In genomic region chr6:56730663-56731529, GRCh38 we compare ENCODE assay signal across 11 cellular contexts.
A peak's percentile ranks its signal among the peaks of the same experiment; 100 is the strongest.
DNase-seq lines count a peak whose midpoint lies in the region; ATAC-seq, FAIRE-seq and TF ChIP-seq lines count a peak whose summit lies in the region.
"Had no signal": no experiment of that assay in that cellular context is flagged by ENCODE, and none has a peak within 500 bp of the region (broad histone marks: within the 10 kb centered on the region; RNA-seq: fewer than 3 reads in every experiment).

No MANE protein-coding gene starts in this region.

- no peak for DNase-seq in GM19239 (ENCODE audit: insufficient read length, low spot score)
- DNase-seq in glomerular visceral epithelial cell (ENCODE audit: extremely low spot score): peak; percentile 43
- no peak for DNase-seq in gastrocnemius medialis
- no peak for DNase-seq in NK-92 (lab: John Stamatoyannopoulos, UW; ENCODE audit: unreplicated experiment)
- DNase-seq in cerebellar nuclear complex (lab: John Stamatoyannopoulos, UW): no peak
- DNase-seq: effector memory CD8-positive, alpha-beta T cell; NCI-H524; stimulated activated naive CD8-positive, alpha-beta T cell treated with anti-CD3 and anti-CD28 coated beads, Interleukin-15, amount 100 ng/mL, for 72 hours had no signal

- ATAC-seq in gastrocnemius medialis: no peak
- no peak for ATAC-seq in GM19351 (IDR thresholded peaks at IDR 0.05; ENCODE audit: unreplicated experiment)
- ATAC-seq in GM21717 (IDR thresholded peaks at IDR 0.05; ENCODE audit: unreplicated experiment): no peak
- ATAC-seq: effector memory CD8-positive, alpha-beta T cell; stimulated activated naive CD8-positive, alpha-beta T cell treated with anti-CD3 and anti-CD28 coated beads, Interleukin-15, amount 100 ng/mL, for 72 hours had no signal

- TF ChIP-seq POLR2A in gastrocnemius medialis (IDR thresholded peaks at IDR 0.05): no peak

- H3K27me3 ChIP-seq in gastrocnemius medialis: no peaks in the 10 kb centered on the region

- FAIRE-seq in GM19239 (lab: Jason Lieb, UNC): peak; percentile 66

- H3K4me1 ChIP-seq in gastrocnemius medialis: peaks cover 35 to 57% of the 10 kb centered on the region in 2 donors

- TF ChIP-seq CTCF in VCaP (conservative IDR thresholded peaks at IDR 0.05) (no peak), gastrocnemius medialis (IDR thresholded peaks at IDR 0.05 in 4 of 5, conservative IDR thresholded peaks at IDR 0.05 in 1 of 5) (no peak)

- no peaks in the 10 kb centered on the region for H3K36me3 ChIP-seq in gastrocnemius medialis

- intact Hi-C loops in gastrocnemius medialis (cut with DNase I; ENCODE audit: low total_unique reads): no loop called here

- H3K27ac ChIP-seq in VCaP: peak overlapping the region; percentile 63
- peak overlapping the region in 3 of 4 donors; percentile 2 to 37 (median 27) for H3K27ac ChIP-seq in gastrocnemius medialis

- H3K9me3 ChIP-seq in gastrocnemius medialis: no peaks in the 10 kb centered on the region

- no peak overlapping the region for H3K4me3 ChIP-seq in gastrocnemius medialis

- in situ Hi-C loops in gastrocnemius medialis (cut with MboI; ENCODE audit: low sequenced_read_pairs in 4 of 4): no loop called here
